ENCODE assay signal across 21 cellular contexts in genomic region chr1:118963138-118963455, GRCh38. TPM values are rescaled to one million over a fixed set of nuclear protein-coding genes. Genes with fewer than 3 reads are reported as not detected.
"Had no signal": no experiment of that assay in that cellular context is flagged by ENCODE, and none has a peak within 500 bp of the region (broad histone marks: within the 10 kb centered on the region; RNA-seq: fewer than 3 reads in every experiment).

No MANE protein-coding gene starts in this region.

- H3K36me3 ChIP-seq: gastroesophageal sphincter, heart right ventricle, left ventricle myocardium inferior, neural progenitor cell, prostate gland, stomach, thoracic aorta, upper lobe of left lung had no signal

- H3K4me3 Mint-ChIP-seq: activated CD4-positive, alpha-beta memory T cell treated with anti-CD3 and anti-CD28 coated beads for 36 hours; activated CD8-positive, alpha-beta memory T cell treated with anti-CD3 and anti-CD28 coated beads, Interleukin-2, amount 10 ng/mL, durations not matched to agents 7 days and 5 days; activated naive CD8-positive, alpha-beta T cell treated with anti-CD3 and anti-CD28 coated beads for 36 hours; central memory CD8-positive, alpha-beta T cell; immature natural killer cell; naive thymus-derived CD4-positive, alpha-beta T cell; neural progenitor cell; stimulated activated effector memory CD8-positive, alpha-beta T cell treated with anti-CD3 and anti-CD28 coated beads, Interleukin-12 subunit alpha, Interleukin-12 subunit beta, amount 100 ng/mL, for 72 hours; T-helper 17 cell had no signal

- H3K27ac Mint-ChIP-seq: activated CD4-positive, alpha-beta memory T cell treated with anti-CD3 and anti-CD28 coated beads for 36 hours; activated CD8-positive, alpha-beta memory T cell treated with anti-CD3 and anti-CD28 coated beads, Interleukin-2, amount 10 ng/mL, durations not matched to agents 7 days and 5 days; immature natural killer cell; naive thymus-derived CD4-positive, alpha-beta T cell; stimulated activated effector memory CD8-positive, alpha-beta T cell treated with anti-CD3 and anti-CD28 coated beads, Interleukin-12 subunit alpha, Interleukin-12 subunit beta, amount 100 ng/mL, for 72 hours; T-helper 17 cell had no signal

- H3K27ac ChIP-seq: body of pancreas, coronary artery, gastroesophageal sphincter, heart right ventricle, left ventricle myocardium inferior, neural progenitor cell, prostate gland, stomach, thoracic aorta, upper lobe of left lung had no signal

- H3K9me3 ChIP-seq: body of pancreas, gastroesophageal sphincter, heart right ventricle, left ventricle myocardium inferior, mucosa of descending colon, prostate gland, thoracic aorta, upper lobe of left lung had no signal

- DNase-seq: activated CD4-positive, alpha-beta memory T cell treated with anti-CD3 and anti-CD28 coated beads for 36 hours; activated CD8-positive, alpha-beta memory T cell treated with anti-CD3 and anti-CD28 coated beads, Interleukin-2, amount 10 ng/mL, durations not matched to agents 7 days and 5 days; activated naive CD8-positive, alpha-beta T cell treated with anti-CD3 and anti-CD28 coated beads for 36 hours; amygdala; body of pancreas; heart right ventricle; immature natural killer cell; left ventricle myocardium inferior; mucosa of descending colon; naive thymus-derived CD4-positive, alpha-beta T cell; stimulated activated CD4-positive, alpha-beta T cell treated with anti-CD3 and anti-CD28 coated beads, Interleukin-4, amount 100 ng/mL, for 24 hours; stomach; T-helper 17 cell; upper lobe of left lung had no signal

- H3K4me3 ChIP-seq: body of pancreas, coronary artery, gastroesophageal sphincter, heart right ventricle, left ventricle myocardium inferior, mucosa of descending colon, neural progenitor cell, prostate gland, stomach, thoracic aorta, upper lobe of left lung had no signal

- H3K9ac ChIP-seq: neural progenitor cell had no signal

- H3K4me1 ChIP-seq: body of pancreas, gastroesophageal sphincter, heart right ventricle, left ventricle myocardium inferior, prostate gland, stomach, upper lobe of left lung had no signal

- H3K4me2 ChIP-seq: neural progenitor cell had no signal

- H3K9me3 Mint-ChIP-seq: activated CD4-positive, alpha-beta memory T cell treated with anti-CD3 and anti-CD28 coated beads for 36 hours; activated naive CD8-positive, alpha-beta T cell treated with anti-CD3 and anti-CD28 coated beads for 36 hours; central memory CD8-positive, alpha-beta T cell; neural progenitor cell; stimulated activated effector memory CD8-positive, alpha-beta T cell treated with anti-CD3 and anti-CD28 coated beads, Interleukin-12 subunit alpha, Interleukin-12 subunit beta, amount 100 ng/mL, for 72 hours had no signal

- H3K4me1 Mint-ChIP-seq: activated CD8-positive, alpha-beta memory T cell treated with anti-CD3 and anti-CD28 coated beads, Interleukin-2, amount 10 ng/mL, durations not matched to agents 7 days and 5 days; activated naive CD8-positive, alpha-beta T cell treated with anti-CD3 and anti-CD28 coated beads for 36 hours; central memory CD8-positive, alpha-beta T cell; immature natural killer cell; naive thymus-derived CD4-positive, alpha-beta T cell; neural progenitor cell; stimulated activated effector memory CD8-positive, alpha-beta T cell treated with anti-CD3 and anti-CD28 coated beads, Interleukin-12 subunit alpha, Interleukin-12 subunit beta, amount 100 ng/mL, for 72 hours; T-helper 17 cell had no signal

- H2AFZ ChIP-seq: neural progenitor cell had no signal

- H3K36me3 Mint-ChIP-seq: activated CD4-positive, alpha-beta memory T cell treated with anti-CD3 and anti-CD28 coated beads for 36 hours; activated CD8-positive, alpha-beta memory T cell treated with anti-CD3 and anti-CD28 coated beads, Interleukin-2, amount 10 ng/mL, durations not matched to agents 7 days and 5 days; activated naive CD8-positive, alpha-beta T cell treated with anti-CD3 and anti-CD28 coated beads for 36 hours; immature natural killer cell; neural progenitor cell; stimulated activated effector memory CD8-positive, alpha-beta T cell treated with anti-CD3 and anti-CD28 coated beads, Interleukin-12 subunit alpha, Interleukin-12 subunit beta, amount 100 ng/mL, for 72 hours had no signal

- ATAC-seq: activated CD8-positive, alpha-beta memory T cell treated with anti-CD3 and anti-CD28 coated beads, Interleukin-2, amount 10 ng/mL, durations not matched to agents 7 days and 5 days; mucosa of descending colon; naive thymus-derived CD4-positive, alpha-beta T cell; stimulated activated effector memory CD8-positive, alpha-beta T cell treated with anti-CD3 and anti-CD28 coated beads, Interleukin-12 subunit alpha, Interleukin-12 subunit beta, amount 100 ng/mL, for 72 hours; T-helper 17 cell had no signal

- H3K27me3 ChIP-seq: body of pancreas, neural progenitor cell, upper lobe of left lung had no signal

RNA-seq across cellular contexts. Expression of gene TBX15, which starts 25.0 kb away (rescaled TPM):
- total RNA-seq: activated CD4-positive, alpha-beta memory T cell treated with anti-CD3 and anti-CD28 coated beads for 36 hours; activated CD8-positive, alpha-beta memory T cell treated with anti-CD3 and anti-CD28 coated beads, Interleukin-2, amount 10 ng/mL, durations not matched to agents 7 days and 5 days; activated naive CD8-positive, alpha-beta T cell treated with anti-CD3 and anti-CD28 coated beads for 36 hours; body of pancreas; mucosa of descending colon; naive thymus-derived CD4-positive, alpha-beta T cell; T-helper 17 cell had no signal
- polyA plus RNA-seq: immature natural killer cell; naive thymus-derived CD4-positive, alpha-beta T cell had no signal
